ENCODE assay signal across 1 cellular context in the genomic region with DNA sequence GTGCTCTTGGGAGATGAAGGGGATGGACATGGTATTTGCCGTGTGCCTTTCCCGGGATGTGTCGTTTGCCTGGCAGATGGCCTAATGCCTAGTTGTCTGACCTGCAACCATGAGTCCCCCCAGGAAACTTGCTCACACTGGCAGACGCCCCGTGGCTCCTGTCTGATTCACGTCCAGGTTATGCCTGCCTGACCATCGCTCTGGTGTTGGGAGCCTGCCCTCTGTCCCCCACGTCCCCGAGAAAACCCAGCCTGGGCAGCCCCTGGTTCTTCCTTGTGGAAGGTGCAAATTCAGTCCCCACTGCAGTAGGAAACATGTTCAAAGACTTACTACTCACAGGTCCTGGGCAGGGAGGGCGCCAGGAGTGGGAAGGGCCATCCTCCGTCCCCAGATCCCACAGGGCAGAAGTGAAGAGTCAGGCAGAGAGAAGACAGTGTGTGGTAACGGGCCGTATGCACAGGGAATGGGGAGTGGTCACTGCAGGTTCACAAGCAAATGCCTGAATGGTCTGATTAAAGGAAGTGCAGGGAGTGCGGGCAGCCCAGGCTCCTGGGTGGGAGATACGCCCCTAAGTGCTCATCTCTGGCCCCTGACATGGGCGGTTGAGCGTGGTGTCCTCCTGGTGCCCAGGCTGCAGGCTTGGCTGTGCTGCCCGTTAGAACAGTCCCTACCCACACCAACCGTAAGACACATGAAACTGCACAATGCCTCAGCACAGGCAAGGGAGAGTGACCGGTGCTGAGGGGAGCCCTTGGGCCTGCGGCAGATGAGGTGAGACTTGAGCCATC.
TF ChIP-seq lines count a peak whose summit lies in the region.

No MANE protein-coding gene starts in this region.

TF ChIP-seq in IMR-90, 13 proteins besides CTCF, POLR2A, EP300 and RAD21:
- TF ChIP-seq BHLHE40 (IDR thresholded peaks at IDR 0.05; ENCODE audit: low read depth, low read length) = no peak
- TF ChIP-seq, protein P1, sequence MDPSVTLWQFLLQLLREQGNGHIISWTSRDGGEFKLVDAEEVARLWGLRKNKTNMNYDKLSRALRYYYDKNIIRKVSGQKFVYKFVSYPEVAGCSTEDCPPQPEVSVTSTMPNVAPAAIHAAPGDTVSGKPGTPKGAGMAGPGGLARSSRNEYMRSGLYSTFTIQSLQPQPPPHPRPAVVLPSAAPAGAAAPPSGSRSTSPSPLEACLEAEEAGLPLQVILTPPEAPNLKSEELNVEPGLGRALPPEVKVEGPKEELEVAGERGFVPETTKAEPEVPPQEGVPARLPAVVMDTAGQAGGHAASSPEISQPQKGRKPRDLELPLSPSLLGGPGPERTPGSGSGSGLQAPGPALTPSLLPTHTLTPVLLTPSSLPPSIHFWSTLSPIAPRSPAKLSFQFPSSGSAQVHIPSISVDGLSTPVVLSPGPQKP (IDR thresholded peaks at IDR 0.05; ENCODE audit: borderline replicate concordance, low read depth, low read length) = no peak
- TF ChIP-seq MAZ (IDR thresholded peaks at IDR 0.05; ENCODE audit: borderline replicate concordance, low read depth, low read length) = no peak
- TF ChIP-seq FOS (IDR thresholded peaks at IDR 0.05; ENCODE audit: low read depth, low read length) = no peak
